In the genomic region with DNA sequence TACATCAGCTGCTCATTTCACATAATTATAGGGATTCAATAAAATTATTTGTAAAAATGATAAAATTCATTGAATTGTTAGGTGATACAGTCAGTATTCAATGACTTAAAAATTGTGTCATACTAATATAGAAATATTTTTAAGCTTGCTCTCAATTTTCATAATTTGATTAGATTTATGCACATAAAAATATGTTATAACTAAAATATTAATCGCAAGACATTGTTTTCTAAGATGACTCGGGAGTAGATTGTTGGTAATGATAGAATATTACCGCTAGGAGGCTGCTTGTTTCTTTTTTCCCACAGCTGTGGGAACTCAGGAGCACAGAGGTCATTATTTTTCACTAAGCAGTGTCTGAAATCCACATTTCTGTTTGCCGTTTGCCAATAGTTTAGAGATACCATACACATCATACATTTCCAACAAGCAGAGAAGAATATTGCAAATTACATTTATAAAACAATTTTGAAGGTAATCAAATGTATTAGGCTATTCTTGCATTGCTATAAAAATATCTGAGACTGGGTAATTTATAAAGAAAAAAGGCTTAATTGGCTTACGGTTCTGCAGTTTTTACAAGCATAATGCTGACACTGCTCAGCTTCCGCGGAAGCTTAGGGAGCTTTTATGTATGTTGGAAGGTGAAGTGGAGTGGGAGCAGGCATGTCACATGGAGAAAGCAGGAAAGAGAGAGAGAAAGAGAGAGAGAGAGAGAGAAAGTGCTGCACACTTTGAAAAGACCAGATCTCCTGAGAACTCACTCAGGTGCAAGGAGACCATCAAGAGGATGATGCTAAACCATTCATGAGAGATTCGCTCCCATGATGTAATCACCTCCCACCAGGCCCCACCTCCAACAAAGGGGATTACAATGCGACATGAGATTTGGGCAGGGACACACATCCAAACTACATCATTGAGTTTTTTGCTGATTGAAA, we compare ENCODE assay signal across 8 cellular contexts. TPM values are rescaled to one million over a fixed set of nuclear protein-coding genes. Genes with fewer than 3 reads are reported as not detected.
DNase-seq lines count a peak whose midpoint lies in the region; ATAC-seq and TF ChIP-seq lines count a peak whose summit lies in the region.

No MANE protein-coding gene starts in this region.

- H3K27ac Mint-ChIP-seq in activated CD4-positive, alpha-beta T cell treated with anti-CD3 and anti-CD28 coated beads for 36 hours, result peak overlapping the region; percentile 73
- H3K27ac Mint-ChIP-seq in stimulated activated effector memory CD8-positive, alpha-beta T cell treated with anti-CD3 and anti-CD28 coated beads, Interleukin-12 subunit alpha, Interleukin-12 subunit beta, amount 100 ng/mL, for 72 hours, result peak overlapping the region; percentile 55

- POLR2A ChIA-PET in activated CD4-positive, alpha-beta T cell treated with anti-CD3 and anti-CD28 coated beads for 36 hours (lab: Charles Lee), result interaction anchor here (0.5 to 3.5 kb wide), 8 partner anchors 10 to 103 kb away, joined by 3 to 40 read pairs (median 8); partner anchors contain the start of genes CD69 and CLEC2D

- CTCF ChIA-PET in activated CD4-positive, alpha-beta T cell treated with anti-CD3 and anti-CD28 coated beads for 36 hours (lab: Charles Lee), result interaction anchor here (0.7 to 22.1 kb wide), 48 partner anchors 8 to 702 kb away, joined by 3 to 804 read pairs (median 4); partner anchors contain the start of genes CD69, CLEC12B, CLEC2A and CLEC2B

- intact Hi-C loops in activated CD4-positive, alpha-beta T cell treated with anti-CD3 and anti-CD28 coated beads for 36 hours (cut with DNase I, micrococcal nuclease), result loop anchor here (1.0 to 2.0 kb wide), 3 partner anchors 9 to 117 kb away; partner anchors contain the start of genes CLEC2B (in 2 of the 2) and CD69 (in 1 of the 2)

- ATAC-seq in activated CD4-positive, alpha-beta T cell treated with anti-CD3 and anti-CD28 coated beads for 36 hours, result peak; percentile 65
- ATAC-seq in stimulated activated effector memory CD8-positive, alpha-beta T cell treated with anti-CD3 and anti-CD28 coated beads, Interleukin-12 subunit alpha, Interleukin-12 subunit beta, amount 100 ng/mL, for 72 hours, result peak; percentile 75
- no peak for ATAC-seq in GM21576 (IDR thresholded peaks at IDR 0.05; ENCODE audit: unreplicated experiment)

- H3K4me3 Mint-ChIP-seq in activated CD4-positive, alpha-beta T cell treated with anti-CD3 and anti-CD28 coated beads for 36 hours, result peak overlapping the region; percentile 57
- peak overlapping the region; percentile 21 for H3K4me3 Mint-ChIP-seq in stimulated activated effector memory CD8-positive, alpha-beta T cell treated with anti-CD3 and anti-CD28 coated beads, Interleukin-12 subunit alpha, Interleukin-12 subunit beta, amount 100 ng/mL, for 72 hours

- no peaks in the 10 kb centered on the region for H3K27me3 Mint-ChIP-seq in activated CD4-positive, alpha-beta T cell treated with anti-CD3 and anti-CD28 coated beads for 36 hours

- H3K4me1 Mint-ChIP-seq in activated CD4-positive, alpha-beta T cell treated with anti-CD3 and anti-CD28 coated beads for 36 hours, result peaks cover 49% of the 10 kb centered on the region
- H3K4me1 Mint-ChIP-seq in stimulated activated effector memory CD8-positive, alpha-beta T cell treated with anti-CD3 and anti-CD28 coated beads, Interleukin-12 subunit alpha, Interleukin-12 subunit beta, amount 100 ng/mL, for 72 hours, result peaks cover 42% of the 10 kb centered on the region

- peaks cover 43% of the 10 kb centered on the region for H3K36me3 Mint-ChIP-seq in activated CD4-positive, alpha-beta T cell treated with anti-CD3 and anti-CD28 coated beads for 36 hours (ENCODE audit: low read depth)
- H3K36me3 Mint-ChIP-seq in stimulated activated effector memory CD8-positive, alpha-beta T cell treated with anti-CD3 and anti-CD28 coated beads, Interleukin-12 subunit alpha, Interleukin-12 subunit beta, amount 100 ng/mL, for 72 hours, result peaks cover 55% of the 10 kb centered on the region

- no peaks in the 10 kb centered on the region for H3K9me3 Mint-ChIP-seq in activated CD4-positive, alpha-beta T cell treated with anti-CD3 and anti-CD28 coated beads for 36 hours (ENCODE audit: low read depth)
- no peaks in the 10 kb centered on the region for H3K9me3 Mint-ChIP-seq in stimulated activated effector memory CD8-positive, alpha-beta T cell treated with anti-CD3 and anti-CD28 coated beads, Interleukin-12 subunit alpha, Interleukin-12 subunit beta, amount 100 ng/mL, for 72 hours

- TF ChIP-seq CTCF in GM12875 (IDR thresholded peaks at IDR 0.05; ENCODE audit: borderline replicate concordance, insufficient read depth, low read depth, low read length) (peak; percentile 40; the same call in 1 of the 2 replicates), fibroblast of villous mesenchyme (IDR thresholded peaks at IDR 0.05; ENCODE audit: insufficient read depth, low read depth, low read length) (peak; percentile 49)

- DNase-seq in NCI-H1105 (lab: John Stamatoyannopoulos, UW), result peak; percentile 57
- DNase-seq in activated CD4-positive, alpha-beta T cell treated with anti-CD3 and anti-CD28 coated beads for 36 hours, result peak; percentile 77
- DNase-seq in fibroblast of villous mesenchyme (ENCODE audit: low read depth), result peak; percentile 40
- DNase-seq in stimulated activated effector memory CD8-positive, alpha-beta T cell treated with anti-CD3 and anti-CD28 coated beads, Interleukin-12 subunit alpha, Interleukin-12 subunit beta, amount 100 ng/mL, for 72 hours (ENCODE audit: low spot score in 2 of 2), result no peak
- DNase-seq in NCI-H1436 (lab: John Stamatoyannopoulos, UW), result no peak
- DNase-seq in NCI-H2081 treated with DMSO at 0.1 percent for 48 hours (lab: John Stamatoyannopoulos, UW), result no peak

- H3K4me3 ChIP-seq in GM12875 (ENCODE audit: low read depth, low read length) (no peak overlapping the region), fibroblast of villous mesenchyme (ENCODE audit: low read depth, low read length) (no peak overlapping the region)

RNA-seq across cellular contexts. Expression of gene CD69, which starts 9.2 kb away (rescaled TPM):
- total RNA-seq in activated CD4-positive, alpha-beta T cell treated with anti-CD3 and anti-CD28 coated beads for 36 hours, result 100 to 1,000 TPM in 1 of 2 experiments, 10 to 100 TPM in 1; 97.9 to 127 TPM
- total RNA-seq in fibroblast of villous mesenchyme, result not detected in 2 replicates

RNA-seq across cellular contexts. Expression of gene CLECL1, which starts 18.6 kb away (rescaled TPM):
- total RNA-seq in activated CD4-positive, alpha-beta T cell treated with anti-CD3 and anti-CD28 coated beads for 36 hours, result 1 to 10 TPM; 3.1 to 3.8 TPM
- not detected in 2 replicates for total RNA-seq in fibroblast of villous mesenchyme

Comparison
In these comparisons a context has a peak if more than half of its experiments do, and no peak if none do; other contexts are left out.
1. DNase-seq: peak in NCI-H1105 (single experiment), activated CD4-positive, alpha-beta T cell treated with anti-CD3 and anti-CD28 coated beads for 36 hours (single experiment) and fibroblast of villous mesenchyme (single experiment); none in stimulated activated effector memory CD8-positive, alpha-beta T cell treated with anti-CD3 and anti-CD28 coated beads, Interleukin-12 subunit alpha, Interleukin-12 subunit beta, amount 100 ng/mL, for 72 hours (0 of 2), NCI-H1436 (single experiment) and NCI-H2081 treated with DMSO at 0.1 percent for 48 hours (single experiment).
2. RNA of gene CD69, which starts 9.2 kb away (total RNA-seq): 97.9 to 127 TPM in activated CD4-positive, alpha-beta T cell treated with anti-CD3 and anti-CD28 coated beads for 36 hours; not detected in fibroblast of villous mesenchyme; every median in the first group is over 10 times any median in the second.